In the genomic region with DNA sequence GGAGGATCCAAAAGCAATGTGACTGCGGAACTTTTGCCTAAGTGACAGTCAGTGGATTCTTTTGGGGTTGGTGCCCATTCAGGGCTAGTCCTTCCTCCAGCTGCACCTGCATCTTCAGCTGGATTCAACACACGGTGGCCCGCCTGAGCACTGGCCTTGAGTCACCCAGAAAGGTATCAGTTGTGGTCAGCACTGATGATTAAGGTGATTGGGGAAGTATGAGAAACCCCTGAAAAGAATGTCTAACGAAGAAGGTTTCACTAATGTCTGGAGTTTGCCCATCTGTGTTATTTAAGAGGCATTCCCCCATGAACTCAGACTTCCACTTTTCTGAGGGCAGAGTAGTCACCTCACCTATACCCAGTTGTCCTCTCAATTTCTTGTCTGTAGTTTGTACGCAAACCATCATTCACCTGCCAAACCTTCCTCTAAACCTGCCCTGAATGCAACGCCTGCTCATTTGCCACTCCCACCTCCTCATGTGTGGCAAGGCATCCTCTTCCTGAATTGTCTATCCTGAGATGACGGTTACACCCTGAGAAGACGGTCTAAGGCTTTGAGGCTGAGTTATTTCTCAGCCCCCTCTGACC, we compare ENCODE assay signal across 11 cellular contexts. TPM values are rescaled to one million over a fixed set of nuclear protein-coding genes. Genes with fewer than 3 reads are reported as not detected.
DNase-seq lines count a peak whose midpoint lies in the region; ATAC-seq, FAIRE-seq and TF ChIP-seq lines count a peak whose summit lies in the region.
"Had no signal": no experiment of that assay in that cellular context is flagged by ENCODE, and none has a peak within 500 bp of the region (broad histone marks: within the 10 kb centered on the region; RNA-seq: fewer than 3 reads in every experiment).

No MANE protein-coding gene starts in this region.

- no peaks in the 10 kb centered on the region for H3K9me3 ChIP-seq in GM12878 (replicated peaks; ENCODE audit: control insufficient read depth, insufficient read depth, low read length)
- H3K9me3 ChIP-seq: thoracic aorta had no signal

- H3K9me2 ChIP-seq in GM23338 (ENCODE audit: insufficient read depth), result no peaks in the 10 kb centered on the region

- no peak for TF ChIP-seq POLR2A in GM12878 (IDR thresholded peaks at IDR 0.05; ENCODE audit: low read depth, low read length)

- no peak for TF ChIP-seq CTCF in GM12865 (IDR thresholded peaks at IDR 0.05; ENCODE audit: insufficient read depth, low read depth, low read length, missing control alignments)
- TF ChIP-seq CTCF in GM12878 (IDR thresholded peaks at IDR 0.05 in 2 of 3, conservative IDR thresholded peaks at IDR 0.05 in 1 of 3; ENCODE audit: control insufficient read depth in 2 of 3, extremely low read depth in 1 of 3, insufficient read depth in 1 of 3, low read depth in 3 of 3, low read length in 3 of 3), result no peak
- TF ChIP-seq CTCF in GM23338 (conservative IDR thresholded peaks at IDR 0.05; ENCODE audit: low read depth in 2 of 2), result no peak

- H3K4me2 ChIP-seq in GM12878 (ENCODE audit: control insufficient read depth, insufficient read depth) (peak overlapping the region; percentile 14), GM23338 (no peak overlapping the region)

- RAD21 ChIA-PET in GM12878 (lab: Charles Lee; ENCODE audit: unreplicated experiment), result no interaction called here

- 7% methylated on average over 8 of the region's 8 CpGs for WGBS in GM12878 (ENCODE audit: insufficient coverage, insufficient replicate concordance, low lambda C conversion rate, missing lambda C conversion rate)

- H3K9ac ChIP-seq in GM12878 (ENCODE audit: control insufficient read depth, insufficient read depth, low read length), result no peak overlapping the region

- no peaks in the 10 kb centered on the region for H3F3A ChIP-seq in GM23338 (replicated peaks; ENCODE audit: low read depth)

- SMC1A ChIA-PET in GM12878 (lab: Charles Lee; ENCODE audit: uncharacterized antibody, unreplicated experiment), result interaction anchor here (0.6 to 1.9 kb wide), 2 partner anchors 76 to 334 kb away, joined by 3 to 4 read pairs; no protein-coding TSS in a partner anchor

- H3K27me3 ChIP-seq in GM12878 (replicated peaks in 1 of 2; ENCODE audit: control insufficient read depth in 2 of 2, insufficient read depth in 2 of 2, low read length in 1 of 2), result no peaks in the 10 kb centered on the region
- H3K27me3 ChIP-seq in GM23338 (ENCODE audit: insufficient read depth), result no peaks in the 10 kb centered on the region

- CTCF ChIA-PET in GM12878 (lab: Yijun Ruan, JAX), result no interaction called here

- intact Hi-C loops in GM12878 (cut with micrococcal nuclease; ENCODE audit: unreplicated experiment), result no loop called here

- no peak; the same call in 1 of the 2 replicates for TF ChIP-seq RAD21 in GM12878 (IDR thresholded peaks at IDR 0.05; ENCODE audit: insufficient read depth, low read depth, low read length)

- H3K27me3 Mint-ChIP-seq in GM23338 (ENCODE audit: insufficient read depth, low read depth, poor library complexity), result no peaks in the 10 kb centered on the region

- no peaks in the 10 kb centered on the region for H3K4me1 Mint-ChIP-seq in GM23338

- peak; percentile 82 for DNase-seq in GM12865 (ENCODE audit: low read depth)
- peak; percentile 75 for DNase-seq in GM12878 (ENCODE audit: low read depth, low spot score)
- DNase-seq in midbrain (lab: John Stamatoyannopoulos, UW), result no peak
- DNase-seq in GM23338 (ENCODE audit: low spot score), result no peak
- DNase-seq in NCI-H2107 treated with DMSO at 0.1 percent for 48 hours (lab: John Stamatoyannopoulos, UW; ENCODE audit: unreplicated experiment), result no peak
- no peak for DNase-seq in nucleus accumbens (lab: John Stamatoyannopoulos, UW)

- no peak overlapping the region for H3K4me3 ChIP-seq in GM12865 (ENCODE audit: low read depth, low read length)
- peak overlapping the region; percentile 13; the same call in 1 of the 2 replicates for H3K4me3 ChIP-seq in GM12878
- no peak overlapping the region for H3K4me3 ChIP-seq in GM23338
- H3K4me3 ChIP-seq: thoracic aorta had no signal

- FAIRE-seq in GM12878 (lab: Jason Lieb, UNC), result peak; percentile 18

- ATAC-seq in GM21423 (IDR thresholded peaks at IDR 0.05; ENCODE audit: unreplicated experiment), result peak; percentile 36
- peak; percentile 28 for ATAC-seq in HG03565 (IDR thresholded peaks at IDR 0.05; ENCODE audit: unreplicated experiment)
- peak; percentile 56 for ATAC-seq in GM12878
- ATAC-seq in GM23338, result no peak

- H3K27ac Mint-ChIP-seq in GM23338, result no peak overlapping the region

- no peaks in the 10 kb centered on the region for H3K36me3 Mint-ChIP-seq in GM23338 (ENCODE audit: low read depth)

- H3K36me3 ChIP-seq in GM12878 (ENCODE audit: control insufficient read depth in 2 of 2, insufficient read depth in 2 of 2, low read length in 1 of 2), result no peaks in the 10 kb centered on the region
- H3K36me3 ChIP-seq in GM23338 (ENCODE audit: insufficient read depth), result no peaks in the 10 kb centered on the region
- H3K36me3 ChIP-seq: thoracic aorta had no signal

- no peaks in the 10 kb centered on the region for H4K20me1 ChIP-seq in GM12878 (ENCODE audit: control insufficient read depth, insufficient read depth)
- H4K20me1 ChIP-seq in GM23338 (replicated peaks; ENCODE audit: insufficient read depth), result no peaks in the 10 kb centered on the region

- in situ Hi-C loops in GM12878 (cut with MboI), result no loop called here

- no peaks in the 10 kb centered on the region for H3K9me3 Mint-ChIP-seq in GM23338

- peak in 1 of 2 experiments; percentile 33; a peak in 1 of 4 replicates for TF ChIP-seq EP300 in GM12878 (IDR thresholded peaks at IDR 0.05; ENCODE audit: borderline replicate concordance in 1 of 2, control insufficient read depth in 1 of 2, low read depth in 2 of 2, low read length in 2 of 2)

- H3K4me3 Mint-ChIP-seq in GM23338, result no peak overlapping the region

- peaks cover 75% of the 10 kb centered on the region for H3K4me1 ChIP-seq in GM12878 (ENCODE audit: control insufficient read depth, insufficient read depth, low read length)
- no peaks in the 10 kb centered on the region for H3K4me1 ChIP-seq in GM23338 (ENCODE audit: insufficient read depth)

- no TSS peak for BruUV-seq in GM12878 (replicated peaks; lab: Mats Ljungman, UMichigan)

- POLR2A ChIA-PET in GM12878 (lab: Charles Lee), result no interaction called here

- 0 out of 2 replicates have a peak overlapping the region, but pooled peaks have one; percentile 1 for H2AFZ ChIP-seq in GM12878 (ENCODE audit: control insufficient read depth, low read depth, low read length)
- H2AFZ ChIP-seq in GM23338, result no peak overlapping the region

- H3K79me2 ChIP-seq in GM12878 (ENCODE audit: control insufficient read depth, insufficient read depth, low read length), result no peaks in the 10 kb centered on the region
- no peaks in the 10 kb centered on the region for H3K79me2 ChIP-seq in GM23338 (replicated peaks; ENCODE audit: insufficient read depth)

- peak overlapping the region; percentile 38; the same call in 1 of the 2 replicates for H3K27ac ChIP-seq in GM12878 (ENCODE audit: control insufficient read depth, insufficient read depth)
- H3K27ac ChIP-seq in GM23338 (ENCODE audit: low read depth), result no peak overlapping the region
- H3K27ac ChIP-seq: HL-60, thoracic aorta had no signal

TF ChIP-seq in GM23338, 12 proteins besides CTCF, POLR2A, EP300 and RAD21:
- no peak for TF ChIP-seq POLR2AphosphoS5 (IDR thresholded peaks at IDR 0.05; ENCODE audit: low read depth)

RNA-seq across cellular contexts. Expression of a gene that starts 27.2 kb away (rescaled TPM):
- total RNA-seq in GM12878 (2013; cell fraction: nucleolus; rRNA removed), result not detected in 2 replicates
- 1.1 and 2.0 TPM in 2 replicates for total RNA-seq in GM12878 (2014; rRNA removed)
- total RNA-seq in GM12878 (2014; rRNA removed; fragmentation: Illumina TruSeq; extraction: Trizol), result 0.81 and 0.83 TPM in 2 replicates
- total RNA-seq in GM12878 (2021), result 0.85 and 1.4 TPM in 2 replicates
- not detected for polyA plus RNA-seq in GM12878 (2011; ENCODE audit: low read depth)
- polyA plus RNA-seq in GM12878 (2011; rRNA removed), result 0.15 and 0.23 TPM in 2 replicates
- 0.20 and 0.25 TPM in 2 replicates for polyA plus RNA-seq in GM12878 (2011; cell fraction: cytosol; rRNA removed)
- 0.26 TPM in 1 of 2 replicates, not detected in the other for polyA plus RNA-seq in GM12878 (2011; cell fraction: nucleus; rRNA removed)
- not detected in 2 replicates for polyA plus RNA-seq in GM12878 (2012)
- 0.44 TPM in 1 of 2 replicates, not detected in the other for polyA plus RNA-seq in GM12878 (2014; fragmentation: Illumina TruSeq; extraction: Trizol)
- under 1 TPM; 0.39 to 0.57 TPM for polyA plus RNA-seq in GM12878 (2014; fragmentation: Nextera tagmentation; extraction: Ambion mirVana)
- polyA plus RNA-seq in GM12878 (2014; rRNA removed), result 1.1 and 2.0 TPM in 2 replicates
- not detected for polyA plus RNA-seq in GM12878 (2016; fragmentation: Nextera tagmentation; extraction: Ambion mirVana)
- 0.41 TPM in 1 of 2 replicates, not detected in the other for polyA minus RNA-seq in GM12878 (2011; rRNA and poly(A)+ RNA removed)
- not detected in 2 replicates for polyA minus RNA-seq in GM12878 (2011; cell fraction: cytosol; rRNA and poly(A)+ RNA removed)
- not detected in 2 replicates for polyA minus RNA-seq in GM12878 (2011; cell fraction: nucleus; rRNA and poly(A)+ RNA removed)
- not detected in 2 replicates for total RNA-seq in GM23338 (2014; rRNA removed; shearing (Covaris generic))
- not detected in 2 replicates for polyA plus RNA-seq in GM23338 (2016; fragmentation: Nextera tagmentation; extraction: Ambion mirVana)
- total RNA-seq: thoracic aorta had no signal

RNA-seq across cellular contexts. Expression of a gene that starts 40.3 kb away (rescaled TPM):
- not detected in 2 replicates for total RNA-seq in GM12878 (2013; cell fraction: nucleolus; rRNA removed)
- total RNA-seq in GM12878 (2014; rRNA removed) (not detected in 2 replicates), GM12878 (2014; rRNA removed; fragmentation: Illumina TruSeq; extraction: Trizol) (not detected in 2 replicates), GM12878 (2021) (not detected in 2 replicates)
- not detected for polyA plus RNA-seq in GM12878 (2011; ENCODE audit: low read depth)
- polyA plus RNA-seq in GM12878 (2011; rRNA removed) (not detected in 2 replicates), GM12878 (2014; fragmentation: Illumina TruSeq; extraction: Trizol) (not detected in 2 replicates), GM12878 (2014; fragmentation: Nextera tagmentation; extraction: Ambion mirVana) (not detected), GM12878 (2014; rRNA removed) (not detected in 2 replicates), GM12878 (2016; fragmentation: Nextera tagmentation; extraction: Ambion mirVana) (not detected), GM23338 (2016; fragmentation: Nextera tagmentation; extraction: Ambion mirVana) (not detected in 2 replicates)
- polyA plus RNA-seq in GM12878 (2011; cell fraction: cytosol; rRNA removed), result not detected in 2 replicates
- polyA plus RNA-seq in GM12878 (2011; cell fraction: nucleus; rRNA removed), result not detected in 2 replicates
- polyA plus RNA-seq in GM12878 (2012), result not detected in 2 replicates
- polyA minus RNA-seq in GM12878 (2011; rRNA and poly(A)+ RNA removed), result not detected in 2 replicates
- polyA minus RNA-seq in GM12878 (2011; cell fraction: cytosol; rRNA and poly(A)+ RNA removed), result not detected in 2 replicates
- not detected in 2 replicates for polyA minus RNA-seq in GM12878 (2011; cell fraction: nucleus; rRNA and poly(A)+ RNA removed)
- total RNA-seq in GM23338 (2014; rRNA removed; shearing (Covaris generic)), result not detected in 2 replicates
- total RNA-seq: renal cortical epithelial cell, thoracic aorta had no signal

Comparison
In these comparisons a context has a peak if more than half of its experiments do, and no peak if none do; other contexts are left out.
1. DNase-seq: peak in GM12865 (single experiment) and GM12878 (single experiment); none in midbrain (single experiment), GM23338 (single experiment), NCI-H2107 treated with DMSO at 0.1 percent for 48 hours (single experiment) and nucleus accumbens (0 of 56).